In the genomic region with DNA sequence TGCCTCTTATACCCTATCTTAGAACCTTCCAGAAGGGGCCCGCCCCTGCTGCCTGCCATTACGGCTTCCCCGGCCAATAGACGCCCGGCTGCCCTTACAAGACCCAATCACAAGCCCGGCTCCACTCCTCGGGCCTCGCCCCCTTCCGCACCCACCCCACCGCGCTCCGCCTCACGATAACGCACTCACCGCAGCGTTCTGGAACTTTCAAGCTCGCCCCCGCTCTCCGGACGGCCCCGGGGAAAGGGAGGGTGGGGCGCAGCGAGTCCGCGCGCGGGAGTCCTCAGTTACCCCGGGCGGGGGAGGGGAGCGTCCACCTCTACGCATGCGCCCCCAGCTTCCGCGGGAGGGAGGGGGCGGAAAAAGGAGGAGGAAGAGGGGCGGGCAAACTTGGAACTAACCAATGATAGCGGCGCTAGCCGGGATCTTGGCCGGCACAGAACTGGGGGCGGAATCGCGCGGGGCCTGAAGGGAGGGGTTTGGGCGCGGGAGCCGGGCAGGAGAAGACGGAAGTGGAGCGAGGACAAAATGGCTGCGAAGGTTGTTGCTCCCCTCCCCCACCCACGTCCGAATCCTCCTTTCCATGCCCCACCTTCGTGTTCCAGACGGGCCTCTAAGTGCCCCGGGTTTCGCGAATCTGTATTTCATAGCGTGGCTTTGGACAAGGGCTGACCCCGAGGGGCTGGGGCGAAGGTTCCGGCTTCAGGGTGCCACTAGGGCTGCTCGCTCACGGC, we compare ENCODE assay signal across 8 cellular contexts. TPM values are rescaled to one million over a fixed set of nuclear protein-coding genes. Genes with fewer than 3 reads are reported as not detected.
DNase-seq lines count a peak whose midpoint lies in the region; TF ChIP-seq lines count a peak whose summit lies in the region.

No MANE protein-coding gene starts in this region.

- H3K27me3 ChIP-seq in MM.1S (replicated peaks; ENCODE audit: insufficient read depth, low read length) (no peaks in the 10 kb centered on the region), stomach (no peaks in the 10 kb centered on the region)

- H3K4me1 Mint-ChIP-seq in neural crest cell: peaks cover 71% of the 10 kb centered on the region

- H3K4me3 ChIP-seq in MM.1S (ENCODE audit: low read length): peak overlapping the region; percentile 95
- peak overlapping the region; percentile 97 to 99 for H3K4me3 ChIP-seq in foreskin fibroblast (ENCODE audit: low read depth in 1 of 2, low read length in 2 of 2)
- peak overlapping the region; percentile 73 to 99 (median 96) for H3K4me3 ChIP-seq in stomach

- H2AFZ ChIP-seq in MM.1S (ENCODE audit: low read length): peak overlapping the region; percentile 71

- intact Hi-C loops in stomach (cut with DNase I; ENCODE audit: low total_unique reads): no loop called here

- H3K9me3 Mint-ChIP-seq in neural crest cell: no peaks in the 10 kb centered on the region

- peak; percentile 52 for TF ChIP-seq EP300 in stomach (IDR thresholded peaks at IDR 0.05)

- TF ChIP-seq POLR2A in stomach (IDR thresholded peaks at IDR 0.05): no peak

- H3K79me2 ChIP-seq in MM.1S (ENCODE audit: low read length): peaks cover 85% of the 10 kb centered on the region

- WGBS in stomach, 5 donors: 0 to 2% (median 1%) methylated on average over 43 to 63 of the region's 63 CpGs

- H3K9me2 ChIP-seq in MM.1S (replicated peaks; ENCODE audit: insufficient read depth, low read length): no peaks in the 10 kb centered on the region

- peak overlapping the region; percentile 82 for H3K4me2 ChIP-seq in MM.1S (ENCODE audit: low read depth, low read length)

- TF ChIP-seq CTCF in MM.1S (IDR thresholded peaks at IDR 0.05; ENCODE audit: low read length) (no peak), foreskin fibroblast (IDR thresholded peaks at IDR 0.05; ENCODE audit: low read depth, low read length) (no peak), neural crest cell (conservative IDR thresholded peaks at IDR 0.05) (no peak), stomach (IDR thresholded peaks at IDR 0.05) (peak in 1 of 7 experiments; percentile 4)

- peak overlapping the region; percentile 98 for H3K27ac Mint-ChIP-seq in neural crest cell (ENCODE audit: unreplicated experiment)

- peaks cover 47% of the 10 kb centered on the region for H3K36me3 Mint-ChIP-seq in neural crest cell (ENCODE audit: low read depth)

- peaks cover 19% of the 10 kb centered on the region for H3K4me1 ChIP-seq in MM.1S (ENCODE audit: low read length)
- H3K4me1 ChIP-seq in stomach: peaks cover 46 to 74% (median 56%) of the 10 kb centered on the region in 4 donors

- H3K27ac ChIP-seq in MM.1S (ENCODE audit: low read length) (peak overlapping the region; percentile 99), stomach (peak overlapping the region; percentile 97 to 100 (median 100))

- peaks cover 50% of the 10 kb centered on the region for H3F3A ChIP-seq in MM.1S (ENCODE audit: insufficient read depth, low read length)

- H3K36me3 ChIP-seq in MM.1S (replicated peaks; ENCODE audit: insufficient read depth, low read length): peaks cover 33% of the 10 kb centered on the region
- H3K36me3 ChIP-seq in stomach: peaks cover 35 to 39% (median 38%) of the 10 kb centered on the region in 4 donors

- no peaks in the 10 kb centered on the region for H3K9me3 ChIP-seq in MM.1S (replicated peaks; ENCODE audit: insufficient read depth, low read length)
- no peaks in the 10 kb centered on the region for H3K9me3 ChIP-seq in stomach

- peaks cover 45% of the 10 kb centered on the region for H4K20me1 ChIP-seq in MM.1S (ENCODE audit: insufficient read depth, low read length)

- H3K4me3 Mint-ChIP-seq in neural crest cell: peak overlapping the region; percentile 100

- peak overlapping the region; percentile 100 for H3K9ac ChIP-seq in MM.1S (ENCODE audit: low read length)

- peak; percentile 100 for DNase-seq in ELF-1 (ENCODE audit: low read depth, low spot score)
- DNase-seq in HCEC 1CT: peak; percentile 100
- peak; percentile 99 for DNase-seq in MM.1S
- peak; percentile 96 for DNase-seq in SIG-M5 (lab: John Stamatoyannopoulos, UW)
- DNase-seq in activated gamma-delta T cell treated with anti-CD3 and anti-CD28 coated beads, Interleukin-2, amount 50 U/mL, for 16 hours (ENCODE audit: low read depth): peak; percentile 100
- DNase-seq in foreskin fibroblast: peak; percentile 100
- peak; percentile 97 for DNase-seq in neural crest cell (ENCODE audit: low read depth, low spot score)
- DNase-seq in stomach: peak; percentile 99

- peaks cover 5% of the 10 kb centered on the region for H3K27me3 Mint-ChIP-seq in neural crest cell (ENCODE audit: low read depth)

RNA-seq across cellular contexts. Expression of gene HSPA8, which starts 0.4 kb away (rescaled TPM):
- 1,559 and 1,580 TPM in 2 replicates for total RNA-seq in neural crest cell
- total RNA-seq in stomach: 1,000 to 10,000 TPM in 1 of 5 donors, 100 to 1,000 TPM in 4; 380 to 1,244 (median 728) TPM
- polyA plus RNA-seq in stomach: 100 to 1,000 TPM; 187 to 666 (median 428) TPM

Comparison
In these comparisons a context has a peak if more than half of its experiments do, and no peak if none do; other contexts are left out.
1. Peak in every context shown above with its lines: DNase-seq, H3K4me3 ChIP-seq and H3K27ac ChIP-seq.